Comparison of ENCODE assay signal across 27 cellular contexts in genomic region chr20:45751714-45752113, GRCh38. TPM values are rescaled to one million over a fixed set of nuclear protein-coding genes. Genes with fewer than 3 reads are reported as not detected.
"Had no signal": no experiment of that assay in that cellular context is flagged by ENCODE, and none has a peak within 500 bp of the region (broad histone marks: within the 10 kb centered on the region; RNA-seq: fewer than 3 reads in every experiment).

No MANE protein-coding gene starts in this region.

- H3K4me1 Mint-ChIP-seq: nephron progenitor cell had no signal

- DNase-seq: cortex of kidney; dorsolateral prefrontal cortex; effector CD8-positive, alpha-beta T cell; heart left ventricle; hippocampal formation; left colon; mesendoderm; naive thymus-derived CD4-positive, alpha-beta T cell; nephron progenitor cell; psoas muscle; retina; right lobe of liver; stimulated activated CD4-positive, alpha-beta T cell treated with anti-CD3 and anti-CD28 coated beads, Interleukin-2, amount 100 ng/mL, for 24 hours; stimulated activated naive CD4-positive, alpha-beta T cell treated with Interleukin-2 at 50 U/mL for 16 hours; testis had no signal

- H3K27ac Mint-ChIP-seq: naive thymus-derived CD4-positive, alpha-beta T cell; nephron progenitor cell had no signal

- H3K36me3 Mint-ChIP-seq: naive thymus-derived CD4-positive, alpha-beta T cell had no signal

- ATAC-seq: esophagus mucosa; heart left ventricle; left colon; naive thymus-derived CD4-positive, alpha-beta T cell; psoas muscle; right lobe of liver had no signal

- H3K4me3 Mint-ChIP-seq: naive thymus-derived CD4-positive, alpha-beta T cell; nephron progenitor cell had no signal

RNA-seq across cellular contexts. Expression of gene SPINT4, which starts 29.6 kb away (rescaled TPM):
- total RNA-seq: dorsolateral prefrontal cortex; esophagus mucosa; fibroblast of lung; frontal cortex; glomerular endothelial cell; heart left ventricle; kidney epithelial cell; left colon; liver; lung microvascular endothelial cell; naive thymus-derived CD4-positive, alpha-beta T cell; omental fat pad; psoas muscle; right lobe of liver; skeletal muscle tissue; subcutaneous adipose tissue; testis; tibial nerve; ureter had no signal
- polyA plus RNA-seq: fibroblast of lung; heart left ventricle; liver; naive thymus-derived CD4-positive, alpha-beta T cell; psoas muscle had no signal

RNA-seq across cellular contexts. Expression of gene WFDC3, which starts 40.0 kb away (rescaled TPM):
- total RNA-seq: esophagus mucosa; frontal cortex; kidney epithelial cell; liver; lung microvascular endothelial cell; naive thymus-derived CD4-positive, alpha-beta T cell; skeletal muscle tissue; subcutaneous adipose tissue had no signal
- polyA plus RNA-seq: naive thymus-derived CD4-positive, alpha-beta T cell had no signal

RNA-seq across cellular contexts. Expression of gene WFDC10B, which starts 46.9 kb away (rescaled TPM):
- total RNA-seq: esophagus mucosa; fibroblast of lung; frontal cortex; glomerular endothelial cell; heart left ventricle; kidney epithelial cell; left colon; liver; lung microvascular endothelial cell; naive thymus-derived CD4-positive, alpha-beta T cell; psoas muscle; right lobe of liver; skeletal muscle tissue; subcutaneous adipose tissue had no signal
- polyA plus RNA-seq: heart left ventricle; liver; naive thymus-derived CD4-positive, alpha-beta T cell; psoas muscle had no signal

RNA-seq across cellular contexts. Expression of gene WFDC13, which starts 49.9 kb away (rescaled TPM):
- total RNA-seq: esophagus mucosa; fibroblast of lung; frontal cortex; glomerular endothelial cell; heart left ventricle; kidney epithelial cell; left colon; liver; lung microvascular endothelial cell; naive thymus-derived CD4-positive, alpha-beta T cell; omental fat pad; psoas muscle; right lobe of liver; skeletal muscle tissue; subcutaneous adipose tissue; testis; tibial nerve had no signal
- polyA plus RNA-seq: fibroblast of lung; heart left ventricle; liver; naive thymus-derived CD4-positive, alpha-beta T cell; psoas muscle had no signal
